In the genomic region with DNA sequence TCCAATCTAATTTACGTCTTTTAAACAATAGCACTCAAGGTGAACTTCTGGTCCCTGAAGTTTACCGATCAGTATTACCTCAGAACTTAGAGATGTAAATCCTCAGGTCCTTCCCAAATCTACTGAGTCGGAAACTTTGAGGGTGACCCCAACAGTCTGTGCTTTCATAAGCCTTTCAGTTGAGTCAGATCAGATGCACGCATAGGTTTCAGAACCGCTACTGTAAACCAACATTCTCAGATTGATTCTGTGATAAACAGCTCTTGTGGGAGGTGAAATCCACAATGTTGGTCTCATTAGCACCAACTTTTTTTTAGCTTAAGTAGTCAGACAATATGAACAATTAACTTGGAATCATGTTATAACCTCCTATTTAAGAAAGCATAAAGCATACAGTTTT, we compare ENCODE assay signal across 17 cellular contexts.
DNase-seq lines count a peak whose midpoint lies in the region; ATAC-seq and TF ChIP-seq lines count a peak whose summit lies in the region.
"Had no signal": no experiment of that assay in that cellular context is flagged by ENCODE, and none has a peak within 500 bp of the region (broad histone marks: within the 10 kb centered on the region; RNA-seq: fewer than 3 reads in every experiment).

No MANE protein-coding gene starts in this region.

- H3K4me3 Mint-ChIP-seq in activated naive CD8-positive, alpha-beta T cell treated with anti-CD3 and anti-CD28 coated beads, Interleukin-2, amount 50 U/mL, for 24 hours: no peak overlapping the region
- H3K4me3 Mint-ChIP-seq: neural crest cell had no signal

- H3K4me3 ChIP-seq in GM12864 (ENCODE audit: low read depth, low read length) (no peak overlapping the region), SJCRH30 (no peak overlapping the region), brain microvascular endothelial cell (ENCODE audit: low read depth, low read length) (no peak overlapping the region)
- H3K4me3 ChIP-seq: ascending aorta, heart right ventricle had no signal

- H3K36me3 ChIP-seq in SJCRH30 (no peaks in the 10 kb centered on the region), brain microvascular endothelial cell (replicated peaks) (no peaks in the 10 kb centered on the region)
- H3K36me3 ChIP-seq: ascending aorta, heart right ventricle had no signal

- H3K36me3 Mint-ChIP-seq in activated naive CD8-positive, alpha-beta T cell treated with anti-CD3 and anti-CD28 coated beads, Interleukin-2, amount 50 U/mL, for 24 hours (ENCODE audit: low read depth): peaks cover 4% of the 10 kb centered on the region

- H3K27me3 ChIP-seq in SJCRH30: no peaks in the 10 kb centered on the region
- no peaks in the 10 kb centered on the region for H3K27me3 ChIP-seq in brain microvascular endothelial cell (replicated peaks)
- H3K27me3 ChIP-seq: ascending aorta, heart right ventricle had no signal

- H3K4me1 Mint-ChIP-seq in activated naive CD8-positive, alpha-beta T cell treated with anti-CD3 and anti-CD28 coated beads, Interleukin-2, amount 50 U/mL, for 24 hours: peaks cover 13% of the 10 kb centered on the region

- ATAC-seq in GM18907 (IDR thresholded peaks at IDR 0.05; ENCODE audit: unreplicated experiment) (peak; percentile 55), HG03565 (IDR thresholded peaks at IDR 0.05; ENCODE audit: unreplicated experiment) (peak; percentile 88)
- ATAC-seq in activated naive CD8-positive, alpha-beta T cell treated with anti-CD3 and anti-CD28 coated beads, Interleukin-2, amount 50 U/mL, for 24 hours: peak; percentile 87
- ATAC-seq: heart right ventricle, left ventricle myocardium superior had no signal

- DNase-seq in GM12864 (ENCODE audit: low read depth) (peak; percentile 5), retina (no peak), SJCRH30 (no peak), brain microvascular endothelial cell (no peak), amniotic stem cell (lab: John Stamatoyannopoulos, UW) (no peak)
- DNase-seq in activated naive CD8-positive, alpha-beta T cell treated with anti-CD3 and anti-CD28 coated beads, Interleukin-2, amount 50 U/mL, for 24 hours: peak; percentile 6
- DNase-seq: activated CD4-positive, CD25-positive, alpha-beta regulatory T cell treated with anti-CD3 and anti-CD28 coated beads, Interleukin-2, amount 50 U/mL, for 72 hours; heart right ventricle; left ventricle myocardium superior; NCI-H1092; NCI-H526 treated with DMSO at 0.1 percent for 48 hours; SK-N-SH had no signal

- TF ChIP-seq CTCF in GM12864 (IDR thresholded peaks at IDR 0.05; ENCODE audit: low read depth, low read length, missing control alignments): no peak
- no peak for TF ChIP-seq CTCF in brain microvascular endothelial cell (IDR thresholded peaks at IDR 0.05; ENCODE audit: low read depth, low read length, missing control alignments)

- in situ Hi-C loops in brain microvascular endothelial cell (cut with HindIII; ENCODE audit: low pct_ligation_motif_present, low sequenced_read_pairs): no loop called here

- no peaks in the 10 kb centered on the region for H3K9me3 ChIP-seq in SJCRH30 (replicated peaks)
- H3K9me3 ChIP-seq: ascending aorta, SK-N-SH had no signal

- H3K9me3 Mint-ChIP-seq in activated naive CD8-positive, alpha-beta T cell treated with anti-CD3 and anti-CD28 coated beads, Interleukin-2, amount 50 U/mL, for 24 hours: peaks cover 7% of the 10 kb centered on the region

- peaks cover 18% of the 10 kb centered on the region for H3K4me1 ChIP-seq in SJCRH30

- peaks cover 27% of the 10 kb centered on the region for H3K27me3 Mint-ChIP-seq in activated naive CD8-positive, alpha-beta T cell treated with anti-CD3 and anti-CD28 coated beads, Interleukin-2, amount 50 U/mL, for 24 hours

- H3K27ac ChIP-seq in SJCRH30 (no peak overlapping the region), brain microvascular endothelial cell (no peak overlapping the region)
- H3K27ac ChIP-seq: ascending aorta, C4-2B, heart right ventricle had no signal

- no peak overlapping the region for H3K27ac Mint-ChIP-seq in activated naive CD8-positive, alpha-beta T cell treated with anti-CD3 and anti-CD28 coated beads, Interleukin-2, amount 50 U/mL, for 24 hours

Comparison
In these comparisons a context has a peak if more than half of its experiments do, and no peak if none do; other contexts are left out.
1. DNase-seq: peak in GM12864 (single experiment) and activated naive CD8-positive, alpha-beta T cell treated with anti-CD3 and anti-CD28 coated beads, Interleukin-2, amount 50 U/mL, for 24 hours (single experiment); none in retina (single experiment), SJCRH30 (0 of 2), brain microvascular endothelial cell (single experiment) and amniotic stem cell (single experiment).
2. Peak in every context shown above with its lines, with median percentiles within 50 percentile points of each other: ATAC-seq.